ENCODE assay signal across 23 cellular contexts in the genomic region with DNA sequence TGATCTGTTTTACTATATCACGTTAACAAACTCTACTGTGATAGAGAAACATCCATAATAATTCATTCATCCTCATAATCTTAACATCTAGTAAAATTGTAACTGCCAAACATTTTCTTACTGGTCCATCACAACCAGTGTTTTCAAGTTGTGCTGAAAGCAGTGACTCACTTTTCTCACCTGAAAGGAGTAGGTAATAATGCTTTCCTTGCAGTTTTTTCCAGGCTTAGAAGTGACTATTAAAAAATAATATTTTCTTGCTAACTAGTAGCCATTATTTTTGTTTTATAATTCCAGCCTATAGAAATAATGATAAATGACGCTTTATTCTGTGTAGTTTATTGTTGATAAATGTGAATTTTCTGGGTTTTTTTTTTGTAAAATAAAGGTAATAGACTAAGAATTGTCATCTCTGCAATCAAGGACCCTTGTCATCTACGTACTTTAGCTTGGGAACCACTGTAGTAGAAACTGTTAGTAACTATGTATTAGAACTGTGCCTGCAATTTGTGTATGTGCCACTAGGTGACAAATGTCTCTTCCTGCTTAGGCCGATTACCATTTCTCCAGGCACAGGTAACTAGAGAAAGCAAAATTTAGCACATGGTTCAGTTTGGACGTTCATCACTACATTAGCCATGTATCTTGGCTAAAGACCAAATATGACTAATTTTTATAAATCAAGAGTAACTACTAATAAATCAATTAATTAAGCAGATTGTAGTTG.
DNase-seq lines count a peak whose midpoint lies in the region; ATAC-seq and TF ChIP-seq lines count a peak whose summit lies in the region.
"Had no signal": no experiment of that assay in that cellular context is flagged by ENCODE, and none has a peak within 500 bp of the region (broad histone marks: within the 10 kb centered on the region; RNA-seq: fewer than 3 reads in every experiment).

No MANE protein-coding gene starts in this region.

- in situ Hi-C loops in GM13976 (cut with MboI; ENCODE audit: low sequenced_read_pairs, unreplicated experiment), result no loop called here

- H3K79me2 ChIP-seq in neural progenitor cell (ENCODE audit: low read depth), result no peaks in the 10 kb centered on the region
- H3K79me2 ChIP-seq: hepatocyte had no signal

- TF ChIP-seq CTCF in LNCaP clone FGC (IDR thresholded peaks at IDR 0.05; ENCODE audit: control insufficient read depth, extremely low read depth, insufficient read depth), result peak; percentile 44
- peak; percentile 8 for TF ChIP-seq CTCF in chondrocyte (IDR thresholded peaks at IDR 0.05)
- TF ChIP-seq CTCF in neural progenitor cell (IDR thresholded peaks at IDR 0.05), result peak; percentile 54
- TF ChIP-seq CTCF in GM13976 (IDR thresholded peaks at IDR 0.05; ENCODE audit: borderline replicate concordance, control extremely low read depth, extremely low read depth, insufficient read depth, missing control alignments), result no peak

- H3K27me3 ChIP-seq in neural progenitor cell, result no peaks in the 10 kb centered on the region
- no peaks in the 10 kb centered on the region for H3K27me3 ChIP-seq in effector memory CD4-positive, alpha-beta T cell (replicated peaks; ENCODE audit: control insufficient read depth, insufficient read depth, low read length, poor library complexity, severe bottlenecking)
- H3K27me3 ChIP-seq: adrenal gland, hepatocyte, tibial nerve had no signal

- H3K9me3 ChIP-seq in neural progenitor cell (ENCODE audit: low read depth), result peaks cover 7% of the 10 kb centered on the region
- no peaks in the 10 kb centered on the region for H3K9me3 ChIP-seq in effector memory CD4-positive, alpha-beta T cell (ENCODE audit: control insufficient read depth, low read length)

- H3K9me3 Mint-ChIP-seq in chondrocyte (ENCODE audit: low read depth) (peaks cover 17% of the 10 kb centered on the region), neural progenitor cell (peaks cover 25% of the 10 kb centered on the region)

- no peak overlapping the region for H3K27ac ChIP-seq in neural progenitor cell
- H3K27ac ChIP-seq in effector memory CD4-positive, alpha-beta T cell (ENCODE audit: insufficient read depth, low read length, poor library complexity, severe bottlenecking), result no peak overlapping the region
- H3K27ac ChIP-seq: adrenal gland, hepatocyte, tibial nerve had no signal

- no peak overlapping the region for H2AFZ ChIP-seq in neural progenitor cell (replicated peaks)
- H2AFZ ChIP-seq: hepatocyte had no signal

- H3K4me2 ChIP-seq in neural progenitor cell, result no peak overlapping the region
- H3K4me2 ChIP-seq: hepatocyte had no signal

- no peak overlapping the region for H3K9ac ChIP-seq in neural progenitor cell

- no peaks in the 10 kb centered on the region for H3K36me3 ChIP-seq in neural progenitor cell
- H3K36me3 ChIP-seq in effector memory CD4-positive, alpha-beta T cell (ENCODE audit: control insufficient read depth, insufficient read depth, low read length), result no peaks in the 10 kb centered on the region
- H3K36me3 ChIP-seq: adrenal gland, tibial nerve had no signal

- no peaks in the 10 kb centered on the region for H3K27me3 Mint-ChIP-seq in chondrocyte (ENCODE audit: low read depth)
- no peaks in the 10 kb centered on the region for H3K27me3 Mint-ChIP-seq in neural progenitor cell (ENCODE audit: insufficient read depth, low read depth)
- H3K27me3 Mint-ChIP-seq: CD4-positive, alpha-beta T cell had no signal

- DNase-seq in DMS 273 (lab: John Stamatoyannopoulos, UW; ENCODE audit: unreplicated experiment), result peak; percentile 27
- no peak for DNase-seq in DMS 273 treated with DMSO at 0.1 percent for 48 hours (lab: John Stamatoyannopoulos, UW)
- no peak for DNase-seq in LNCaP clone FGC (ENCODE audit: low read depth)
- no peak for DNase-seq in chondrocyte (ENCODE audit: low spot score)
- DNase-seq in neural progenitor cell (ENCODE audit: low spot score), result peak; percentile 22
- DNase-seq in effector memory CD4-positive, alpha-beta T cell, result no peak
- no peak for DNase-seq in GM13976 (ENCODE audit: low spot score)
- DNase-seq: 8988T; activated CD4-positive, alpha-beta T cell treated with anti-CD3 and anti-CD28 coated beads, Interleukin-2, amount 50 U/mL, for 1 hour; adrenal gland; CD4-positive, alpha-beta T cell; naive thymus-derived CD4-positive, alpha-beta T cell; NCI-H1694; NCI-H524 treated with DMSO at 0.1 percent for 48 hours; retina; Right ventricle myocardium superior; stimulated activated CD4-positive, alpha-beta T cell treated with anti-CD3 and anti-CD28 coated beads, Interleukin-2, amount 100 ng/mL, for 48 hours; T-helper 9 cell had no signal

- H3K36me3 Mint-ChIP-seq in chondrocyte (ENCODE audit: low read depth) (no peaks in the 10 kb centered on the region), neural progenitor cell (no peaks in the 10 kb centered on the region)

- ATAC-seq in GM21515 (IDR thresholded peaks at IDR 0.05; ENCODE audit: unreplicated experiment), result no peak
- ATAC-seq: esophagus mucosa; left lobe of liver; naive thymus-derived CD4-positive, alpha-beta T cell had no signal

- peaks cover 5% of the 10 kb centered on the region for H3K4me1 ChIP-seq in neural progenitor cell
- no peaks in the 10 kb centered on the region for H3K4me1 ChIP-seq in effector memory CD4-positive, alpha-beta T cell (ENCODE audit: control insufficient read depth, insufficient read depth, low read length, poor library complexity, severe bottlenecking)
- H3K4me1 ChIP-seq: adrenal gland, tibial nerve had no signal

- H3K4me3 Mint-ChIP-seq in chondrocyte (ENCODE audit: unreplicated experiment), result no peak overlapping the region
- no peak overlapping the region for H3K4me3 Mint-ChIP-seq in neural progenitor cell
- H3K4me3 Mint-ChIP-seq: CD4-positive, alpha-beta T cell; naive thymus-derived CD4-positive, alpha-beta T cell had no signal

- H3K4me3 ChIP-seq in LNCaP clone FGC (ENCODE audit: low read depth, low read length) (no peak overlapping the region), neural progenitor cell (no peak overlapping the region)
- H3K4me3 ChIP-seq in effector memory CD4-positive, alpha-beta T cell (ENCODE audit: insufficient read depth, low read depth, low read length, poor library complexity, severe bottlenecking), result no peak overlapping the region
- H3K4me3 ChIP-seq: adrenal gland, hepatocyte, tibial nerve had no signal

- H4K20me1 ChIP-seq in neural progenitor cell (ENCODE audit: low read depth), result no peaks in the 10 kb centered on the region

- H3F3A ChIP-seq in neural progenitor cell (ENCODE audit: low read depth), result no peaks in the 10 kb centered on the region

- H3K27ac Mint-ChIP-seq in chondrocyte (ENCODE audit: unreplicated experiment) (no peak overlapping the region), neural progenitor cell (no peak overlapping the region)
- H3K27ac Mint-ChIP-seq: CD4-positive, alpha-beta T cell; naive thymus-derived CD4-positive, alpha-beta T cell had no signal

- no peaks in the 10 kb centered on the region for H3K4me1 Mint-ChIP-seq in chondrocyte (ENCODE audit: low read depth)
- H3K4me1 Mint-ChIP-seq in neural progenitor cell, result peaks cover 9% of the 10 kb centered on the region
- H3K4me1 Mint-ChIP-seq: naive thymus-derived CD4-positive, alpha-beta T cell had no signal

Comparison
In these comparisons a context has a peak if more than half of its experiments do, and no peak if none do; other contexts are left out.
1. DNase-seq: peak in DMS 273 (single experiment) and neural progenitor cell (single experiment); none in DMS 273 treated with DMSO at 0.1 percent for 48 hours (single experiment), LNCaP clone FGC (single experiment), chondrocyte (single experiment), effector memory CD4-positive, alpha-beta T cell (0 of 3) and GM13976 (single experiment).